8 cellular contexts compared by ENCODE assay signal in the genomic region with DNA sequence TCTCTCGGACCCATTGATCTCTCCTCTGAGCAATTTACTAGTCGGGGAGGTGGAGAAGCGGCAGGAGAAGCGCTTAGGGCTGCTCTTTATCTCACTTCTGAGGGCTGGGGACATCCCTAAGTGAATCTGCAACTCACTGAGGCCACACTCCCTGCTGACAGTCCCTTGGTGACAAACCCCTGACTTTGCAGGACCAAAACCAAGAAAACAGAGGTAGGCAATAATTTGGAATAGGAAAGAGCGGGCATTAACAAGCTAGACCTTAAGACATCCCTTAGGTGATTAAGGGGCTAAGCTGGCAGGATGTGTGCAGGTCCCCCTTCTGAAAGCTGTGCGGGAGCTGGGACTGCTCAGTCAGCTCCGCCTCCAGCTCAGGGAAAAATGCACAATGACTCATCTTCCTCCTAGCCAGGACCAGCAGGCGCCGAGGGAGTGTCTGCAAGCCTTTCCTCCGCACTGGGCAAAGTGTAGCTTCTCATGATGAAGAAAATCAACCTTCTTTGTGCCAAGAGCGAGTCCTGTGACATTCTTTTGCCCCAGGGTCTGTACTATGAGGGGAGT.
A peak's percentile ranks its signal among the peaks of the same experiment; 100 is the strongest.
DNase-seq lines count a peak whose midpoint lies in the region; ATAC-seq, FAIRE-seq and TF ChIP-seq lines count a peak whose summit lies in the region.

No MANE protein-coding gene starts in this region.

- H3K4me1 ChIP-seq in spleen = peaks cover 0 to 13% (median 9%) of the 10 kb centered on the region in 6 donors

- H3K27me3 Mint-ChIP-seq in nephron progenitor cell (ENCODE audit: low read depth, poor library complexity) = peaks cover 18% of the 10 kb centered on the region

- peaks cover 2% of the 10 kb centered on the region for H3K9me3 Mint-ChIP-seq in nephron progenitor cell

- H3K36me3 Mint-ChIP-seq in nephron progenitor cell (ENCODE audit: low read depth) = no peaks in the 10 kb centered on the region

- H3K27ac ChIP-seq in spleen = no peak overlapping the region

- no peaks in the 10 kb centered on the region for H3K36me3 ChIP-seq in spleen

- TF ChIP-seq POLR2A in spleen (IDR thresholded peaks at IDR 0.05) = no peak

- peaks cover 23% of the 10 kb centered on the region for H3K4me1 Mint-ChIP-seq in nephron progenitor cell

- intact Hi-C loops in spleen (cut with DNase I; ENCODE audit: low total_unique reads) = no loop called here

- H3K4me3 Mint-ChIP-seq in nephron progenitor cell = peak overlapping the region; percentile 59

- no peak for TF ChIP-seq CTCF in nephron progenitor cell (IDR thresholded peaks at IDR 0.05)
- no peak for TF ChIP-seq CTCF in D721Med (IDR thresholded peaks at IDR 0.05; ENCODE audit: insufficient read depth, missing control alignments)
- no peak for TF ChIP-seq CTCF in spleen (IDR thresholded peaks at IDR 0.05 in 8 of 11, conservative IDR thresholded peaks at IDR 0.05 in 3 of 11)

- DNase-seq in GM03348 (ENCODE audit: low spot score) = peak; percentile 87
- DNase-seq in Jurkat, Clone E6-1 (ENCODE audit: low read depth, low spot score) = no peak
- DNase-seq in fibroblast of peridontal ligament (ENCODE audit: extremely low read depth) = peak; percentile 53
- peak; percentile 42 for DNase-seq in nephron progenitor cell
- DNase-seq in D721Med (ENCODE audit: insufficient read length, low spot score) = no peak
- no peak for DNase-seq in spleen

- ATAC-seq in SK-N-SH treated with all-trans-retinoic acid at 6 μM for 48 hours (peak; percentile 100), GM18909 (IDR thresholded peaks at IDR 0.05; ENCODE audit: poor library complexity, unreplicated experiment) (no peak)

- H3K4me3 ChIP-seq in Jurkat, Clone E6-1 (ENCODE audit: low read length) = peak overlapping the region; percentile 26
- H3K4me3 ChIP-seq in spleen = peak overlapping the region in 2 of 8 donors; percentile 15 to 34

- WGBS in spleen, 5 donors = 15 to 27% (median 25%) methylated on average over 11 of the region's 11 CpGs

- no peak overlapping the region for H3K27ac Mint-ChIP-seq in nephron progenitor cell

- H3K9me3 ChIP-seq in spleen = peaks cover 0 to 5% (median 0%) of the 10 kb centered on the region in 8 donors

- H3K27me3 ChIP-seq in spleen (replicated peaks in 1 of 7) = peaks cover 0 to 54% (median 0%) of the 10 kb centered on the region in 7 donors

- FAIRE-seq in D721Med (lab: Jason Lieb, UNC) = no peak

TF ChIP-seq in SK-N-SH treated with all-trans-retinoic acid at 6 μM for 48 hours, 23 proteins besides CTCF, POLR2A, EP300 and RAD21:
- TF ChIP-seq PPARA (CRISPR knock-in tag; IDR thresholded peaks at IDR 0.05; ENCODE audit: borderline replicate concordance) (no peak), CSRNP3 (CRISPR knock-in tag; IDR thresholded peaks at IDR 0.05) (no peak), RARB (CRISPR knock-in tag; IDR thresholded peaks at IDR 0.05) (no peak), TCF4 (CRISPR knock-in tag; IDR thresholded peaks at IDR 0.05; ENCODE audit: borderline replicate concordance) (no peak), ZFP3 (CRISPR knock-in tag; IDR thresholded peaks at IDR 0.05) (no peak), ESRRG (CRISPR knock-in tag; IDR thresholded peaks at IDR 0.05) (no peak), CSDC2 (CRISPR knock-in tag; IDR thresholded peaks at IDR 0.05) (no peak), ZNF8 (CRISPR knock-in tag; IDR thresholded peaks at IDR 0.05) (no peak), SNAI2 (CRISPR knock-in tag; IDR thresholded peaks at IDR 0.05) (no peak), GLIS3 (CRISPR knock-in tag; IDR thresholded peaks at IDR 0.05) (no peak), TOX (CRISPR knock-in tag; IDR thresholded peaks at IDR 0.05; ENCODE audit: borderline replicate concordance) (no peak), OSR1 (CRISPR knock-in tag; IDR thresholded peaks at IDR 0.05) (no peak), ISL1 (CRISPR knock-in tag; IDR thresholded peaks at IDR 0.05) (no peak), BACH2 (CRISPR knock-in tag; IDR thresholded peaks at IDR 0.05; ENCODE audit: borderline replicate concordance) (no peak), ZNF565 (CRISPR knock-in tag; conservative IDR thresholded peaks at IDR 0.05; ENCODE audit: low read depth) (no peak), ZC3H10 (CRISPR knock-in tag; IDR thresholded peaks at IDR 0.05) (no peak)
- TF ChIP-seq, protein P1, sequence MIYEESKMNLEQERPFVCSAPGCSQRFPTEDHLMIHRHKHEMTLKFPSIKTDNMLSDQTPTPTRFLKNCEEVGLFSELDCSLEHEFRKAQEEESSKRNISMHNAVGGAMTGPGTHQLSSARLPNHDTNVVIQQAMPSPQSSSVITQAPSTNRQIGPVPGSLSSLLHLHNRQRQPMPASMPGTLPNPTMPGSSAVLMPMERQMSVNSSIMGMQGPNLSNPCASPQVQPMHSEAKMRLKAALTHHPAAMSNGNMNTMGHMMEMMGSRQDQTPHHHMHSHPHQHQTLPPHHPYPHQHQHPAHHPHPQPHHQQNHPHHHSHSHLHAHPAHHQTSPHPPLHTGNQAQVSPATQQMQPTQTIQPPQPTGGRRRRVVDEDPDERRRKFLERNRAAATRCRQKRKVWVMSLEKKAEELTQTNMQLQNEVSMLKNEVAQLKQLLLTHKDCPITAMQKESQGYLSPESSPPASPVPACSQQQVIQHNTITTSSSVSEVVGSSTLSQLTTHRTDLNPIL (CRISPR knock-in tag; IDR thresholded peaks at IDR 0.05; ENCODE audit: low read depth) = no peak
- TF ChIP-seq, protein P2, sequence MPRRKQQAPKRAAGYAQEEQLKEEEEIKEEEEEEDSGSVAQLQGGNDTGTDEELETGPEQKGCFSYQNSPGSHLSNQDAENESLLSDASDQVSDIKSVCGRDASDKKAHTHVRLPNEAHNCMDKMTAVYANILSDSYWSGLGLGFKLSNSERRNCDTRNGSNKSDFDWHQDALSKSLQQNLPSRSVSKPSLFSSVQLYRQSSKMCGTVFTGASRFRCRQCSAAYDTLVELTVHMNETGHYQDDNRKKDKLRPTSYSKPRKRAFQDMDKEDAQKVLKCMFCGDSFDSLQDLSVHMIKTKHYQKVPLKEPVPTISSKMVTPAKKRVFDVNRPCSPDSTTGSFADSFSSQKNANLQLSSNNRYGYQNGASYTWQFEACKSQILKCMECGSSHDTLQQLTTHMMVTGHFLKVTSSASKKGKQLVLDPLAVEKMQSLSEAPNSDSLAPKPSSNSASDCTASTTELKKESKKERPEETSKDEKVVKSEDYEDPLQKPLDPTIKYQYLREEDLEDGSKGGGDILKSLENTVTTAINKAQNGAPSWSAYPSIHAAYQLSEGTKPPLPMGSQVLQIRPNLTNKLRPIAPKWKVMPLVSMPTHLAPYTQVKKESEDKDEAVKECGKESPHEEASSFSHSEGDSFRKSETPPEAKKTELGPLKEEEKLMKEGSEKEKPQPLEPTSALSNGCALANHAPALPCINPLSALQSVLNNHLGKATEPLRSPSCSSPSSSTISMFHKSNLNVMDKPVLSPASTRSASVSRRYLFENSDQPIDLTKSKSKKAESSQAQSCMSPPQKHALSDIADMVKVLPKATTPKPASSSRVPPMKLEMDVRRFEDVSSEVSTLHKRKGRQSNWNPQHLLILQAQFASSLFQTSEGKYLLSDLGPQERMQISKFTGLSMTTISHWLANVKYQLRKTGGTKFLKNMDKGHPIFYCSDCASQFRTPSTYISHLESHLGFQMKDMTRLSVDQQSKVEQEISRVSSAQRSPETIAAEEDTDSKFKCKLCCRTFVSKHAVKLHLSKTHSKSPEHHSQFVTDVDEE (CRISPR knock-in tag; IDR thresholded peaks at IDR 0.05) = no peak
- TF ChIP-seq, protein P3, sequence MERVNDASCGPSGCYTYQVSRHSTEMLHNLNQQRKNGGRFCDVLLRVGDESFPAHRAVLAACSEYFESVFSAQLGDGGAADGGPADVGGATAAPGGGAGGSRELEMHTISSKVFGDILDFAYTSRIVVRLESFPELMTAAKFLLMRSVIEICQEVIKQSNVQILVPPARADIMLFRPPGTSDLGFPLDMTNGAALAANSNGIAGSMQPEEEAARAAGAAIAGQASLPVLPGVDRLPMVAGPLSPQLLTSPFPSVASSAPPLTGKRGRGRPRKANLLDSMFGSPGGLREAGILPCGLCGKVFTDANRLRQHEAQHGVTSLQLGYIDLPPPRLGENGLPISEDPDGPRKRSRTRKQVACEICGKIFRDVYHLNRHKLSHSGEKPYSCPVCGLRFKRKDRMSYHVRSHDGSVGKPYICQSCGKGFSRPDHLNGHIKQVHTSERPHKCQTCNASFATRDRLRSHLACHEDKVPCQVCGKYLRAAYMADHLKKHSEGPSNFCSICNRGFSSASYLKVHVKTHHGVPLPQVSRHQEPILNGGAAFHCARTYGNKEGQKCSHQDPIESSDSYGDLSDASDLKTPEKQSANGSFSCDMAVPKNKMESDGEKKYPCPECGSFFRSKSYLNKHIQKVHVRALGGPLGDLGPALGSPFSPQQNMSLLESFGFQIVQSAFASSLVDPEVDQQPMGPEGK (CRISPR knock-in tag; IDR thresholded peaks at IDR 0.05; ENCODE audit: borderline replicate concordance) = no peak

Comparison
In these comparisons a context has a peak if more than half of its experiments do, and no peak if none do; other contexts are left out.
1. DNase-seq: peak in GM03348 (single experiment), fibroblast of peridontal ligament (single experiment) and nephron progenitor cell (single experiment); none in Jurkat, Clone E6-1 (single experiment), D721Med (single experiment) and spleen (single experiment).